ENCODE assay signal across 13 cellular contexts in the genomic region with DNA sequence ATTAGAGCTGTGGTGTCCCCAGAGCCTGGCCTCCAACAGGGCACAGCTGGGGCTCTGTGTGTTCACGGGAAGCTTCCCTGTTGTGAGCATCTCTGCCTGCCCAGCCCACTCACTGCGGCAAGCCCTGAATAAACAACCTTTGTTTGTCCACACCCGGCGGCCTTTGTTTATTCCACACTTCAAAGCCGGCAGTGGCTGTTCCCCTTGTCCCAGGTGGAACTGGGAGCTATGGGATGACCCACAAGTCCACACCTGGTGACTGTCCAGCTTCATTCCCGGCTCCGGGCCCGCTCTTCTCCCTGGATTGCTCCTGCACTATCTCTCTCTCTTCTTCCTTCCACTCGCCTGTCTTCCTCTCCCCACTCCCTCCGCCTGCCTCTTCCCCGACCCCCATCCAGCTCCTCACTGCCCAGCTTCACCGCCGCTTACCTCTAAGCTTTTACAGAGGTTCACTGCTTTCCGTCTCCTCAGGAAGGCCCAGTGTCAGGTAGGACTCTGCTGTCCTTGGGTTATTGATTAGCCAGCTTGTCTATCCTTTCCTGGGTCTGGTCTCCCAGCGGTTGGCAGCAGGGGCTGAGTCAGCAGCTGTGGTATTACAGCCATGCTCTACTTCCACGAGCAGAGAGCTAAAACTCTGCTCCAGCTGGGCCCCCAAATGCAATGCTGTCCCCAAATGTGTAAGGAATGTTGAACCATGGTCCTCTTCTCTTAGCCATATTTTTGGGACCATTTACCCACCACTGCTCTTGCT. TPM values are rescaled to one million over a fixed set of nuclear protein-coding genes. Genes with fewer than 3 reads are reported as not detected.
DNase-seq lines count a peak whose midpoint lies in the region; ATAC-seq and TF ChIP-seq lines count a peak whose summit lies in the region.
"Had no signal": no experiment of that assay in that cellular context is flagged by ENCODE, and none has a peak within 500 bp of the region (broad histone marks: within the 10 kb centered on the region; RNA-seq: fewer than 3 reads in every experiment).

No MANE protein-coding gene starts in this region.

- H3K27me3 Mint-ChIP-seq in glutamatergic neuron (ENCODE audit: unreplicated experiment): peaks cover 3% of the 10 kb centered on the region
- H3K27me3 Mint-ChIP-seq in activated T-cell treated with anti-CD3 and anti-CD28 coated beads, Interleukin-2, amount 50 U/mL, for 72 hours (ENCODE audit: low read depth): peaks cover 24% of the 10 kb centered on the region

- no peak for TF ChIP-seq CTCF in glutamatergic neuron (IDR thresholded peaks at IDR 0.05; ENCODE audit: partially characterized antibody, unreplicated experiment)

- H3K4me1 Mint-ChIP-seq in glutamatergic neuron (ENCODE audit: low read depth, unreplicated experiment): peaks cover 25% of the 10 kb centered on the region
- H3K4me1 Mint-ChIP-seq in activated T-cell treated with anti-CD3 and anti-CD28 coated beads, Interleukin-2, amount 50 U/mL, for 72 hours (ENCODE audit: low read depth): no peaks in the 10 kb centered on the region

- H3K9me3 Mint-ChIP-seq in glutamatergic neuron (ENCODE audit: unreplicated experiment): peaks cover 4% of the 10 kb centered on the region
- no peaks in the 10 kb centered on the region for H3K9me3 Mint-ChIP-seq in activated T-cell treated with anti-CD3 and anti-CD28 coated beads, Interleukin-2, amount 50 U/mL, for 72 hours
- H3K9me3 Mint-ChIP-seq: CD8-positive, alpha-beta T cell had no signal

- peak; percentile 67 for DNase-seq in HK-2 (ENCODE audit: unreplicated experiment)
- peak; percentile 56 for DNase-seq in NCI-H69 (lab: John Stamatoyannopoulos, UW)
- peak; percentile 77 for DNase-seq in islet precursor cell
- peak; percentile 83 for DNase-seq in retina
- no peak for DNase-seq in glutamatergic neuron
- no peak for DNase-seq in activated T-cell treated with anti-CD3 and anti-CD28 coated beads, Interleukin-2, amount 50 U/mL, for 72 hours
- DNase-seq: CD8-positive, alpha-beta T cell; dorsolateral prefrontal cortex; GM23248; mammary epithelial cell; NCI-H1694 treated with DMSO at 0.1 percent for 48 hours had no signal

- H3K36me3 Mint-ChIP-seq in glutamatergic neuron (ENCODE audit: unreplicated experiment): no peaks in the 10 kb centered on the region
- no peaks in the 10 kb centered on the region for H3K36me3 Mint-ChIP-seq in activated T-cell treated with anti-CD3 and anti-CD28 coated beads, Interleukin-2, amount 50 U/mL, for 72 hours (ENCODE audit: insufficient read depth in 2 of 2)
- H3K36me3 Mint-ChIP-seq: CD8-positive, alpha-beta T cell had no signal

- H3K27ac Mint-ChIP-seq in glutamatergic neuron (ENCODE audit: unreplicated experiment): no peak overlapping the region
- H3K27ac Mint-ChIP-seq in activated T-cell treated with anti-CD3 and anti-CD28 coated beads, Interleukin-2, amount 50 U/mL, for 72 hours: no peak overlapping the region
- H3K27ac Mint-ChIP-seq: CD8-positive, alpha-beta T cell had no signal

- no peak for ATAC-seq in GM18498 (IDR thresholded peaks at IDR 0.05; ENCODE audit: unreplicated experiment)
- ATAC-seq in activated T-cell treated with anti-CD3 and anti-CD28 coated beads, Interleukin-2, amount 50 U/mL, for 72 hours (replicated peaks in 1 of 2): no peak
- ATAC-seq: CD8-positive, alpha-beta T cell had no signal

- H3K4me3 Mint-ChIP-seq in glutamatergic neuron (ENCODE audit: unreplicated experiment): no peak overlapping the region
- no peak overlapping the region for H3K4me3 Mint-ChIP-seq in activated T-cell treated with anti-CD3 and anti-CD28 coated beads, Interleukin-2, amount 50 U/mL, for 72 hours
- H3K4me3 Mint-ChIP-seq: CD8-positive, alpha-beta T cell had no signal

RNA-seq across cellular contexts. Expression of a gene that starts 17.8 kb away (rescaled TPM):
- total RNA-seq in glutamatergic neuron (ENCODE audit: unreplicated experiment): 0.22 TPM
- 1 to 10 TPM in 1 of 2 donors, under 1 TPM in 1; 0.14 to 1.3 TPM for total RNA-seq in activated T-cell treated with anti-CD3 and anti-CD28 coated beads, Interleukin-2, amount 50 U/mL, for 72 hours
- total RNA-seq: CD8-positive, alpha-beta T cell; GM23248; RPMI7951 had no signal

Comparison
In these comparisons a context has a peak if more than half of its experiments do, and no peak if none do; other contexts are left out.
1. DNase-seq: peak in HK-2 (single experiment), NCI-H69 (single experiment), islet precursor cell (single experiment) and retina (single experiment); none in glutamatergic neuron (single experiment) and activated T-cell treated with anti-CD3 and anti-CD28 coated beads, Interleukin-2, amount 50 U/mL, for 72 hours (0 of 2).